ENCODE assay signal across 1 cellular context in genomic region chr22:46528121-46528610, GRCh38.
A peak's percentile ranks its signal among the peaks of the same experiment; 100 is the strongest.
TF ChIP-seq lines count a peak whose summit lies in the region.

No MANE protein-coding gene starts in this region.

TF ChIP-seq in HepG2, 621 proteins besides CTCF, POLR2A, EP300 and RAD21 (continued from another document and continues in another):
- TF ChIP-seq ZBTB33 (CRISPR knock-in tag; IDR thresholded peaks at IDR 0.05): no peak
- no peak for TF ChIP-seq SALL2 (CRISPR knock-in tag; IDR thresholded peaks at IDR 0.05)
- no peak for TF ChIP-seq MYC (CRISPR knock-in tag; IDR thresholded peaks at IDR 0.05; ENCODE audit: borderline replicate concordance)
- peak; percentile 72 for TF ChIP-seq SKIL (CRISPR knock-in tag; IDR thresholded peaks at IDR 0.05; ENCODE audit: borderline replicate concordance)
- no peak for TF ChIP-seq ZNF652 (CRISPR knock-in tag; IDR thresholded peaks at IDR 0.05; ENCODE audit: borderline replicate concordance, low read depth)
- TF ChIP-seq HOXA7 (CRISPR knock-in tag; IDR thresholded peaks at IDR 0.05): no peak
- TF ChIP-seq EHMT2 (IDR thresholded peaks at IDR 0.05; ENCODE audit: borderline replicate concordance, low read depth, low read length): no peak
- TF ChIP-seq PHF5A (CRISPR knock-in tag; IDR thresholded peaks at IDR 0.05; ENCODE audit: low read depth, unreplicated experiment): no peak
- 0 out of 2 replicates have a peak, but pooled peaks have one; percentile 24 for TF ChIP-seq ZBTB43 (CRISPR knock-in tag; conservative IDR thresholded peaks at IDR 0.05)
- TF ChIP-seq KAT8 (CRISPR knock-in tag; IDR thresholded peaks at IDR 0.05): 0 out of 2 replicates have a peak, but pooled peaks have one; percentile 27
- peak; percentile 60; the same call in 1 of the 2 replicates for TF ChIP-seq ZBTB34 (CRISPR knock-in tag; IDR thresholded peaks at IDR 0.05)
- no peak for TF ChIP-seq PRDM10 (CRISPR knock-in tag; IDR thresholded peaks at IDR 0.05; ENCODE audit: low read depth)
- TF ChIP-seq FOXO4 (CRISPR knock-in tag; conservative IDR thresholded peaks at IDR 0.05): no peak
- TF ChIP-seq SRSF1 (optimal IDR thresholded peaks at IDR 0.05; ENCODE audit: low read depth, low read length): no peak
- no peak for TF ChIP-seq SPEN (CRISPR knock-in tag; IDR thresholded peaks at IDR 0.05; ENCODE audit: low read depth)
- TF ChIP-seq ZNF121 (CRISPR knock-in tag; IDR thresholded peaks at IDR 0.05): no peak
- peak; percentile 82 for TF ChIP-seq ETV5 (CRISPR knock-in tag; IDR thresholded peaks at IDR 0.05; ENCODE audit: borderline replicate concordance)
- TF ChIP-seq ZNF567 (CRISPR knock-in tag; IDR thresholded peaks at IDR 0.05; ENCODE audit: borderline replicate concordance): no peak
- TF ChIP-seq PCBP2 (optimal IDR thresholded peaks at IDR 0.05; ENCODE audit: low read depth, low read length, poor library complexity, severe bottlenecking): no peak
- TF ChIP-seq PCBP1 (IDR thresholded peaks at IDR 0.05; ENCODE audit: borderline replicate concordance, low read depth, low read length): no peak
- TF ChIP-seq PPARG (CRISPR knock-in tag; conservative IDR thresholded peaks at IDR 0.05): no peak; the same call in 1 of the 2 replicates
- no peak for TF ChIP-seq ZNF790 (CRISPR knock-in tag; IDR thresholded peaks at IDR 0.05; ENCODE audit: borderline replicate concordance)
- TF ChIP-seq DNMT1 (CRISPR knock-in tag; IDR thresholded peaks at IDR 0.05): no peak
- TF ChIP-seq FLYWCH1 (CRISPR knock-in tag; IDR thresholded peaks at IDR 0.05): no peak
- TF ChIP-seq BCL6 (CRISPR knock-in tag; IDR thresholded peaks at IDR 0.05): peak; percentile 81
- TF ChIP-seq TGIF2 (CRISPR knock-in tag; IDR thresholded peaks at IDR 0.05): 0 out of 2 replicates have a peak, but pooled peaks have one; percentile 36
- no peak for TF ChIP-seq ZBTB38 (CRISPR knock-in tag; IDR thresholded peaks at IDR 0.05)
- no peak for TF ChIP-seq ZNF275 (CRISPR knock-in tag; IDR thresholded peaks at IDR 0.05; ENCODE audit: borderline replicate concordance)
- TF ChIP-seq ARID3A (IDR thresholded peaks at IDR 0.05; ENCODE audit: low read depth, low read length): peak; percentile 80; the same call in 1 of the 2 replicates
- TF ChIP-seq ZNF768 (CRISPR knock-in tag; IDR thresholded peaks at IDR 0.05): no peak
- TF ChIP-seq ATF6 (CRISPR knock-in tag; conservative IDR thresholded peaks at IDR 0.05): no peak
- TF ChIP-seq DR1 (CRISPR knock-in tag; IDR thresholded peaks at IDR 0.05): no peak
- no peak for TF ChIP-seq EED (CRISPR knock-in tag; IDR thresholded peaks at IDR 0.05)
- no peak for TF ChIP-seq ZSCAN22 (CRISPR knock-in tag; IDR thresholded peaks at IDR 0.05)
- no peak for TF ChIP-seq ZBTB44 (CRISPR knock-in tag; IDR thresholded peaks at IDR 0.05)
- no peak for TF ChIP-seq ZNF781 (CRISPR knock-in tag; IDR thresholded peaks at IDR 0.05; ENCODE audit: borderline replicate concordance, not compliant biosample characterization)
- no peak for TF ChIP-seq GATA4 (IDR thresholded peaks at IDR 0.05; ENCODE audit: borderline replicate concordance, low read depth)
- TF ChIP-seq MIER3 (CRISPR knock-in tag; IDR thresholded peaks at IDR 0.05; ENCODE audit: borderline replicate concordance): 0 out of 2 replicates have a peak, but pooled peaks have one; percentile 42
- TF ChIP-seq RFXAP (CRISPR knock-in tag; IDR thresholded peaks at IDR 0.05; ENCODE audit: borderline replicate concordance): no peak
- no peak for TF ChIP-seq NCOA1 (CRISPR knock-in tag; IDR thresholded peaks at IDR 0.05)
- TF ChIP-seq ZNF556 (CRISPR knock-in tag; IDR thresholded peaks at IDR 0.05; ENCODE audit: borderline replicate concordance): no peak
- TF ChIP-seq ZBTB8A (CRISPR knock-in tag; IDR thresholded peaks at IDR 0.05; ENCODE audit: borderline replicate concordance, low read depth): no peak
- TF ChIP-seq ZNF782 (CRISPR knock-in tag; IDR thresholded peaks at IDR 0.05; ENCODE audit: borderline replicate concordance): no peak
- TF ChIP-seq AGO1 (IDR thresholded peaks at IDR 0.05; ENCODE audit: low read depth, low read length, poor library complexity, severe bottlenecking): no peak
- no peak for TF ChIP-seq HNRNPK (IDR thresholded peaks at IDR 0.05; ENCODE audit: low read depth, low read length, poor library complexity, severe bottlenecking)
- no peak for TF ChIP-seq SAFB2 (CRISPR knock-in tag; IDR thresholded peaks at IDR 0.05; ENCODE audit: borderline replicate concordance, low read depth)
